ENCODE assay signal across 3 cellular contexts in genomic region chr7:22677267-22677666, GRCh38. TPM values are rescaled to one million over a fixed set of nuclear protein-coding genes. Genes with fewer than 3 reads are reported as not detected.
"Had no signal": no experiment of that assay in that cellular context is flagged by ENCODE, and none has a peak within 500 bp of the region (broad histone marks: within the 10 kb centered on the region; RNA-seq: fewer than 3 reads in every experiment).

No MANE protein-coding gene starts in this region.

RNA-seq across cellular contexts. Expression of gene IL6, which starts 49.7 kb away (rescaled TPM):
- total RNA-seq: neural crest cell; stomach; T-helper 2 cell treated with Interferon-gamma antibody and Interleukin-4, amounts not matched to agents 100 ng/mL and 5 ng/mL, for 36 hours had no signal
